24 cellular contexts compared by ENCODE assay signal in genomic region chr13:24986826-24987225, GRCh38.
DNase-seq lines count a peak whose midpoint lies in the region; FAIRE-seq and TF ChIP-seq lines count a peak whose summit lies in the region.
"Had no signal": no experiment of that assay in that cellular context is flagged by ENCODE, and none has a peak within 500 bp of the region (broad histone marks: within the 10 kb centered on the region; RNA-seq: fewer than 3 reads in every experiment).

No MANE protein-coding gene starts in this region.

- H4K91ac ChIP-seq in H1 (replicated peaks; ENCODE audit: insufficient read length, low read length) (no peak overlapping the region), neuronal stem cell (ENCODE audit: low read depth, low read length, poor library complexity) (no peak overlapping the region)

- H3K4me3 ChIP-seq in Loucy (ENCODE audit: low read length, poor library complexity, severe bottlenecking) (no peak overlapping the region), H1 (ENCODE audit: extremely low read depth in 1 of 4, insufficient read depth in 2 of 4, low read depth in 3 of 4, low read length in 4 of 4) (no peak overlapping the region), neuronal stem cell (ENCODE audit: low read length in 2 of 2) (peak overlapping the region in 1 of 2 donors; percentile 62), mesendoderm (ENCODE audit: low read length) (no peak overlapping the region)
- H3K4me3 ChIP-seq: BLaER1, GM12878 had no signal

- no peaks in the 10 kb centered on the region for H3F3A ChIP-seq in Loucy (ENCODE audit: low read depth)

- no peaks in the 10 kb centered on the region; the same call in 1 of the 2 replicates for H3K23me2 ChIP-seq in H1 (ENCODE audit: low read depth, low read length)

- no peak overlapping the region for H4K8ac ChIP-seq in H1 (ENCODE audit: extremely low read depth, insufficient read depth, low read length)
- H4K8ac ChIP-seq in neuronal stem cell (ENCODE audit: low read depth, low read length), result no peak overlapping the region
- no peak overlapping the region for H4K8ac ChIP-seq in mesendoderm (ENCODE audit: low read depth, low read length)

- no peak for TF ChIP-seq CTCF in Loucy (conservative IDR thresholded peaks at IDR 0.05; ENCODE audit: low read length)
- no peak for TF ChIP-seq CTCF in H1 (IDR thresholded peaks at IDR 0.05; ENCODE audit: control extremely low read depth in 1 of 3, insufficient read depth in 1 of 3, low read depth in 1 of 3, low read length in 3 of 3)

- H2BK5ac ChIP-seq in H1 (ENCODE audit: low read depth, low read length) (no peak overlapping the region), neuronal stem cell (ENCODE audit: low read length) (no peak overlapping the region), mesendoderm (ENCODE audit: low read length) (no peak overlapping the region)

- H3K27me3 ChIP-seq in Loucy (ENCODE audit: insufficient read depth, low read length, poor library complexity, severe bottlenecking) (no peaks in the 10 kb centered on the region), H1 (replicated peaks in 1 of 4; ENCODE audit: control insufficient read depth in 3 of 4, extremely low read depth in 1 of 4, insufficient read depth in 3 of 4, low read length in 3 of 4) (peaks cover 0 to 3% (median 0%) of the 10 kb centered on the region in 4 experiments; a peak in 1 of 7 replicates), neuronal stem cell (ENCODE audit: control insufficient read depth in 3 of 3, insufficient read depth in 3 of 3, low read depth in 1 of 3, low read length in 3 of 3) (peaks cover 0 to 5% (median 0%) of the 10 kb centered on the region in 3 experiments), mesendoderm (ENCODE audit: insufficient read depth, low read length, poor library complexity) (no peaks in the 10 kb centered on the region)

- no peak for TF ChIP-seq RAD21 in H1 (IDR thresholded peaks at IDR 0.05 in 1 of 2, conservative IDR thresholded peaks at IDR 0.05 in 1 of 2; ENCODE audit: low read depth in 2 of 2, low read length in 2 of 2)

- H2BK120ac ChIP-seq in H1 (replicated peaks; ENCODE audit: low read depth, low read length) (no peak overlapping the region), neuronal stem cell (ENCODE audit: low read depth, low read length) (no peak overlapping the region), mesendoderm (ENCODE audit: low read depth, low read length) (no peak overlapping the region)

- H2AFZ ChIP-seq in Loucy (ENCODE audit: low read length), result peak overlapping the region; percentile 94; the same call in 1 of the 2 replicates
- no peak overlapping the region for H2AFZ ChIP-seq in H1 (ENCODE audit: low read length)
- H2AFZ ChIP-seq in neuronal stem cell (ENCODE audit: low read length), result no peak overlapping the region

- H3K36me3 ChIP-seq in Loucy (ENCODE audit: insufficient read depth, low read length) (no peaks in the 10 kb centered on the region), H1 (ENCODE audit: control insufficient read depth in 2 of 4, insufficient read depth in 4 of 4, low read length in 3 of 4) (no peaks in the 10 kb centered on the region), neuronal stem cell (replicated peaks in 1 of 2; ENCODE audit: control insufficient read depth in 2 of 2, insufficient read depth in 2 of 2, low read length in 2 of 2) (no peaks in the 10 kb centered on the region), mesendoderm (ENCODE audit: control insufficient read depth, insufficient read depth, low read length) (no peaks in the 10 kb centered on the region)
- H3K36me3 ChIP-seq: BE2C, BLaER1 had no signal

- no peak for TF ChIP-seq POLR2A in H1 (IDR thresholded peaks at IDR 0.05; ENCODE audit: control extremely low read depth in 1 of 2, low read depth in 2 of 2, low read length in 2 of 2)

- CTCF ChIA-PET in H1 (lab: Charles Lee; ENCODE audit: partially characterized antibody), result interaction anchor here (1.2 to 5.1 kb wide), 3 partner anchors 8 to 245 kb away, joined by 3 to 26 read pairs (median 3); no protein-coding TSS in a partner anchor

- no peak for TF ChIP-seq EP300 in H1 (IDR thresholded peaks at IDR 0.05; ENCODE audit: borderline replicate concordance in 1 of 2, low read depth in 2 of 2, low read length in 2 of 2)

- H3K9me3 ChIP-seq in Loucy (ENCODE audit: insufficient read depth, low read depth, low read length), result no peaks in the 10 kb centered on the region
- no peaks in the 10 kb centered on the region for H3K9me3 ChIP-seq in H1 (ENCODE audit: insufficient read depth in 2 of 2, low read depth in 1 of 2, low read length in 1 of 2)
- no peaks in the 10 kb centered on the region for H3K9me3 ChIP-seq in neuronal stem cell (replicated peaks in 1 of 2; ENCODE audit: control insufficient read depth in 2 of 2, insufficient read depth in 1 of 2, low read depth in 1 of 2, low read length in 2 of 2)
- H3K9me3 ChIP-seq: BE2C, BLaER1 had no signal

- WGBS in H1 (ENCODE audit: extremely low coverage in 1 of 2, insufficient coverage in 1 of 2, insufficient read length in 1 of 2, insufficient replicate concordance in 2 of 2, low coverage in 1 of 2, low lambda C conversion rate in 2 of 2, missing lambda C conversion rate in 1 of 2), 2 experiments, result 87% methylated on average over 9 of the region's 9 CpGs; no CpG with 5 or more reads in 1 of the 2 experiments
- WGBS in neuronal stem cell (ENCODE audit: extremely low coverage in 2 of 2, insufficient read length in 2 of 2, insufficient replicate concordance in 1 of 2), 2 donors, result no CpG with 5 or more reads among the region's 9 CpGs
- WGBS in mesendoderm (ENCODE audit: extremely low coverage, insufficient coverage, low lambda C conversion rate), result no CpG with 5 or more reads among the region's 9 CpGs

- H3K18ac ChIP-seq in H1 (ENCODE audit: extremely low read depth, low read length) (no peak overlapping the region), neuronal stem cell (ENCODE audit: low read length) (no peak overlapping the region), mesendoderm (ENCODE audit: low read length) (no peak overlapping the region)

- H3K14ac ChIP-seq in H1 (ENCODE audit: insufficient read length) (no peak overlapping the region), neuronal stem cell (ENCODE audit: low read length) (no peak overlapping the region)

- H2BK15ac ChIP-seq in H1 (ENCODE audit: low read length) (0 out of 2 replicates have a peak overlapping the region, but pooled peaks have one; percentile 10), neuronal stem cell (ENCODE audit: low read length) (peak overlapping the region; percentile 58), mesendoderm (replicated peaks; ENCODE audit: low read depth) (no peak overlapping the region)

- H4K20me1 ChIP-seq in Loucy (ENCODE audit: insufficient read depth, low read length, poor library complexity, severe bottlenecking), result no peaks in the 10 kb centered on the region
- no peaks in the 10 kb centered on the region for H4K20me1 ChIP-seq in H1 (replicated peaks in 1 of 2; ENCODE audit: control insufficient read depth in 1 of 2, insufficient read depth in 2 of 2, low read length in 2 of 2)
- H4K20me1 ChIP-seq: BLaER1 had no signal

- no peak overlapping the region for H2BK12ac ChIP-seq in H1 (ENCODE audit: low read depth, low read length)
- no peak overlapping the region for H2BK12ac ChIP-seq in neuronal stem cell (ENCODE audit: low read length)

- no peaks in the 10 kb centered on the region for H3K79me2 ChIP-seq in Loucy (ENCODE audit: insufficient read depth, low read length)
- H3K79me2 ChIP-seq in H1 (ENCODE audit: control insufficient read depth in 1 of 2, insufficient read depth in 2 of 2, low read length in 2 of 2), result no peaks in the 10 kb centered on the region
- H3K79me2 ChIP-seq in mesendoderm (ENCODE audit: control insufficient read depth, insufficient read depth, low read length), result no peaks in the 10 kb centered on the region

- H3K79me1 ChIP-seq in H1 (ENCODE audit: low read depth, low read length), result no peaks in the 10 kb centered on the region
- no peaks in the 10 kb centered on the region for H3K79me1 ChIP-seq in neuronal stem cell (ENCODE audit: low read depth, low read length)
- H3K79me1 ChIP-seq in mesendoderm (ENCODE audit: low read length), result no peaks in the 10 kb centered on the region

- H4K5ac ChIP-seq in H1 (ENCODE audit: insufficient read length, low read depth, low read length), result no peak overlapping the region
- H4K5ac ChIP-seq in mesendoderm (ENCODE audit: low read length), result no peak overlapping the region

- H2AK5ac ChIP-seq in H1 (ENCODE audit: low read depth, low read length), result no peak overlapping the region
- no peak overlapping the region for H2AK5ac ChIP-seq in neuronal stem cell (ENCODE audit: low read depth, low read length)
- H2AK5ac ChIP-seq in mesendoderm (ENCODE audit: low read length), result no peak overlapping the region

- no peak overlapping the region for H3K9ac ChIP-seq in Loucy (ENCODE audit: low read depth, low read length, poor library complexity, severe bottlenecking)
- no peak overlapping the region for H3K9ac ChIP-seq in H1 (replicated peaks in 1 of 4; ENCODE audit: extremely low read depth in 1 of 4, low read depth in 3 of 4, low read length in 3 of 4)
- H3K9ac ChIP-seq in neuronal stem cell (ENCODE audit: low read depth, low read length, poor library complexity), result no peak overlapping the region
- no peak overlapping the region for H3K9ac ChIP-seq in mesendoderm (ENCODE audit: low read length)
- H3K9ac ChIP-seq: BLaER1 had no signal

- DNase-seq in H1 (ENCODE audit: low read depth in 1 of 2, low spot score in 2 of 2) (no peak), neuronal stem cell (ENCODE audit: low spot score) (no peak), SIG-M5 treated with dmso at 0.1 percent for 504 hours (lab: John Stamatoyannopoulos, UW; ENCODE audit: unreplicated experiment) (no peak), mesendoderm (no peak)
- DNase-seq: 8988T; ACHN; BE2C; C1 segment of cervical spinal cord; CD4-positive, alpha-beta memory T cell; CD4-positive, CD25-positive, alpha-beta regulatory T cell; CD8-positive, alpha-beta memory T cell; DMS 273 treated with DMSO at 0.1 percent for 48 hours; DMS153; DMS53; DMS79; DND-41; EL; GDM1 had no signal

- POLR2A ChIA-PET in H1 (lab: Charles Lee; ENCODE audit: partially characterized antibody), result no interaction called here

- no peaks in the 10 kb centered on the region for H3K9me2 ChIP-seq in Loucy (replicated peaks; ENCODE audit: low read depth, low read length)

- H3K27ac ChIP-seq in H1 (ENCODE audit: low read depth, low read length) (no peak overlapping the region), neuronal stem cell (replicated peaks; ENCODE audit: low read length) (no peak overlapping the region), mesendoderm (ENCODE audit: low read depth, low read length) (no peak overlapping the region)
- H3K27ac ChIP-seq: BLaER1 had no signal

- H3K4ac ChIP-seq in H1 (replicated peaks; ENCODE audit: insufficient read length, low read depth, low read length) (no peak overlapping the region), neuronal stem cell (ENCODE audit: low read length) (no peak overlapping the region), mesendoderm (ENCODE audit: low read depth, low read length) (no peak overlapping the region)

- H3K56ac ChIP-seq in H1 (replicated peaks; ENCODE audit: insufficient read length, low read depth, low read length) (no peak overlapping the region), mesendoderm (ENCODE audit: low read length) (no peak overlapping the region)

- FAIRE-seq in H1 (lab: Jason Lieb, UNC), result no peak
- FAIRE-seq: A204.1, GM12878, GM12892, GM18507 had no signal

- no peak overlapping the region for H3K23ac ChIP-seq in H1 (ENCODE audit: insufficient read length)
- H3K23ac ChIP-seq in neuronal stem cell (ENCODE audit: low read depth, low read length, poor library complexity), result no peak overlapping the region
- no peak overlapping the region for H3K23ac ChIP-seq in mesendoderm (ENCODE audit: low read length)

- H3K4me2 ChIP-seq in Loucy (ENCODE audit: low read depth, low read length, poor library complexity, severe bottlenecking), result no peak overlapping the region
- H3K4me2 ChIP-seq in H1 (ENCODE audit: insufficient read depth in 1 of 2, low read depth in 2 of 2, low read length in 2 of 2), result no peak overlapping the region
- H3K4me2 ChIP-seq in neuronal stem cell (ENCODE audit: insufficient read depth, low read length, poor library complexity, severe bottlenecking), result no peak overlapping the region
- H3K4me2 ChIP-seq in mesendoderm (ENCODE audit: low read length), result no peak overlapping the region
- H3K4me2 ChIP-seq: BLaER1 had no signal

- H2BK20ac ChIP-seq in H1 (ENCODE audit: low read length), result no peak overlapping the region

- peaks cover 9% of the 10 kb centered on the region for H3K4me1 ChIP-seq in Loucy (ENCODE audit: insufficient read depth, low read length, poor library complexity, severe bottlenecking)
- H3K4me1 ChIP-seq in H1 (replicated peaks in 1 of 4; ENCODE audit: control insufficient read depth in 3 of 4, insufficient read depth in 4 of 4, low read length in 3 of 4), result peaks cover 0 to 7% (median 2%) of the 10 kb centered on the region in 4 experiments; a peak in 4 of 7 replicates
- peaks cover 2 to 3% of the 10 kb centered on the region in 2 donors for H3K4me1 ChIP-seq in neuronal stem cell (ENCODE audit: control insufficient read depth in 2 of 2, insufficient read depth in 1 of 2, low read depth in 1 of 2, low read length in 2 of 2)
- H3K4me1 ChIP-seq in mesendoderm (ENCODE audit: control insufficient read depth, low read depth, low read length), result peaks cover 1% of the 10 kb centered on the region
- H3K4me1 ChIP-seq: BE2C had no signal
